In the genomic region with DNA sequence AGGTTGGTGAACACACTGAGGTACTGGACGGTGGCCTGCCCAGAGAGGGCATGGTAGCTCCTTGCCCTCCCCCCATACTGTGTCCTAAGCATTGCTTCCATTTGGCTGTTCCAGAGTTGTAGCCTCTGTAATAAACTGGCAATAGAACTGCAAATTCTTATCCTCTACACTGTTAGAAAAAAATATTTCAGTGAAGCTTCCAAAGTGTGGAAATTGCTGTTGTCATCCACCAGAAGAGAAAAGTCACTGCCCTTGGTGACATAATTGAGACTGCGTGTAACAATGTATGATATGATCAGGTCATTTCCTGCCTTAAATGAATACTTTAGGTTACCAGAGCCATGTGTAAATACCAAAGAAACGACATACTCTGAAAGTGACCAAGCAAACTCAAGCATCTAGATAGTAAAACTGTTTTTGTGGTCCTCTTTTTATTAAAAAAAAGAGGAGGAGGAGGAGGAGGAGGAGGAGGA, we compare ENCODE assay signal across 10 cellular contexts.
DNase-seq lines count a peak whose midpoint lies in the region; ATAC-seq and TF ChIP-seq lines count a peak whose summit lies in the region.
"Had no signal": no experiment of that assay in that cellular context is flagged by ENCODE, and none has a peak within 500 bp of the region (broad histone marks: within the 10 kb centered on the region; RNA-seq: fewer than 3 reads in every experiment).

No MANE protein-coding gene starts in this region.

- H3K9me3 Mint-ChIP-seq in endothelial cell (ENCODE audit: unreplicated experiment): no peaks in the 10 kb centered on the region
- H3K9me3 Mint-ChIP-seq in osteocyte (ENCODE audit: unreplicated experiment): no peaks in the 10 kb centered on the region

- no peaks in the 10 kb centered on the region for H3K9me3 ChIP-seq in BE2C

- H3K27ac Mint-ChIP-seq in endothelial cell (ENCODE audit: unreplicated experiment) (peak overlapping the region; percentile 31), osteocyte (ENCODE audit: unreplicated experiment) (peak overlapping the region; percentile 45)

- no peaks in the 10 kb centered on the region for H3K27me3 ChIP-seq in BE2C

- peaks cover 18% of the 10 kb centered on the region for H3K36me3 ChIP-seq in BE2C

- no peak overlapping the region for H3K4me3 ChIP-seq in BE2C (ENCODE audit: low read depth, low read length)
- H3K4me3 ChIP-seq: lung had no signal

- TF ChIP-seq CTCF in GM13976 (IDR thresholded peaks at IDR 0.05; ENCODE audit: borderline replicate concordance, control extremely low read depth, extremely low read depth, insufficient read depth, missing control alignments) (no peak), endothelial cell (IDR thresholded peaks at IDR 0.05; ENCODE audit: unreplicated experiment) (no peak), osteocyte (IDR thresholded peaks at IDR 0.05) (no peak), BE2C (IDR thresholded peaks at IDR 0.05; ENCODE audit: low read depth, low read length) (no peak)

- in situ Hi-C loops in GM13976 (cut with MboI; ENCODE audit: low sequenced_read_pairs, unreplicated experiment): no loop called here

- H3K4me1 ChIP-seq in BE2C: no peaks in the 10 kb centered on the region

- H3K27me3 Mint-ChIP-seq in endothelial cell (ENCODE audit: unreplicated experiment): no peaks in the 10 kb centered on the region
- H3K27me3 Mint-ChIP-seq in osteocyte (ENCODE audit: unreplicated experiment): no peaks in the 10 kb centered on the region

- H3K4me1 Mint-ChIP-seq in endothelial cell (ENCODE audit: unreplicated experiment) (no peaks in the 10 kb centered on the region), osteocyte (ENCODE audit: unreplicated experiment) (peaks cover 17% of the 10 kb centered on the region)

- H3K36me3 Mint-ChIP-seq in endothelial cell (ENCODE audit: low read depth, unreplicated experiment): peaks cover 8% of the 10 kb centered on the region
- H3K36me3 Mint-ChIP-seq in osteocyte (ENCODE audit: unreplicated experiment): peaks cover 15% of the 10 kb centered on the region

- DNase-seq in GM13976 (ENCODE audit: low spot score): peak; percentile 24
- peak; percentile 37 for DNase-seq in RKO (ENCODE audit: low spot score)
- DNase-seq in endothelial cell (ENCODE audit: low spot score): no peak
- DNase-seq in osteocyte (ENCODE audit: extremely low spot score, unreplicated experiment): no peak
- DNase-seq in stimulated activated CD4-positive, alpha-beta T cell treated with anti-CD3 and anti-CD28 coated beads, Interleukin-1b, Interleukin-23, amount 100 ng/mL, for 48 hours: no peak
- no peak for DNase-seq in BE2C
- no peak for DNase-seq in HuH-7.5 (ENCODE audit: low spot score)
- DNase-seq: NCI-H1694 treated with DMSO at 0.1 percent for 48 hours had no signal

- no peak for ATAC-seq in GM18868 (IDR thresholded peaks at IDR 0.05; ENCODE audit: unreplicated experiment)

- H3K4me3 Mint-ChIP-seq in endothelial cell (ENCODE audit: unreplicated experiment) (no peak overlapping the region), osteocyte (ENCODE audit: unreplicated experiment) (no peak overlapping the region)

Comparison
In these comparisons a context has a peak if more than half of its experiments do, and no peak if none do; other contexts are left out.
1. DNase-seq: peak in GM13976 (single experiment) and RKO (single experiment); none in endothelial cell (single experiment), osteocyte (single experiment), stimulated activated CD4-positive, alpha-beta T cell treated with anti-CD3 and anti-CD28 coated beads, Interleukin-1b, Interleukin-23, amount 100 ng/mL, for 48 hours (single experiment), BE2C (single experiment) and HuH-7.5 (single experiment).